Comparison of ENCODE assay signal across 13 cellular contexts in genomic region chr11:15843309-15843857, GRCh38.
DNase-seq lines count a peak whose midpoint lies in the region; ATAC-seq and TF ChIP-seq lines count a peak whose summit lies in the region.
"Had no signal": no experiment of that assay in that cellular context is flagged by ENCODE, and none has a peak within 500 bp of the region (broad histone marks: within the 10 kb centered on the region; RNA-seq: fewer than 3 reads in every experiment).

No MANE protein-coding gene starts in this region.

- DNase-seq in DMS 273 (lab: John Stamatoyannopoulos, UW; ENCODE audit: unreplicated experiment) (peak; percentile 11), DMS 273 treated with DMSO at 0.1 percent for 48 hours (lab: John Stamatoyannopoulos, UW) (no peak), WTC11 (ENCODE audit: low spot score) (no peak), hypothalamus (lab: John Stamatoyannopoulos, UW) (peak in 32 of 51 donors; percentile 10 to 84 (median 51)), stomach (peak; percentile 27), GM19238 (ENCODE audit: insufficient read length, low spot score) (no peak), esophagus muscularis mucosa (ENCODE audit: extremely low spot score) (no peak)
- DNase-seq: activated naive CD8-positive, alpha-beta T cell treated with anti-CD3 and anti-CD28 coated beads, Interleukin-2, amount 50 U/mL, for 24 hours; Peyer's patch; stimulated activated CD4-positive, alpha-beta T cell treated with anti-CD3 and anti-CD28 coated beads, Interleukin-4, amount 100 ng/mL, for 1 hour; upper lobe of left lung had no signal

- intact Hi-C loops in stomach (cut with DNase I; ENCODE audit: low total_unique reads), result no loop called here
- intact Hi-C loops in esophagus muscularis mucosa (cut with DNase I), result no loop called here

- H3K9me3 ChIP-seq in stomach (no peaks in the 10 kb centered on the region), esophagus muscularis mucosa (no peaks in the 10 kb centered on the region)
- H3K9me3 ChIP-seq: Peyer's patch, upper lobe of left lung had no signal

- H3K4me1 ChIP-seq in stomach (peaks cover 0 to 14% (median 8%) of the 10 kb centered on the region in 4 donors), esophagus muscularis mucosa (peaks cover 0 to 9% (median 9%) of the 10 kb centered on the region in 4 donors)

- H3K27me3 ChIP-seq in stomach (no peaks in the 10 kb centered on the region), esophagus muscularis mucosa (no peaks in the 10 kb centered on the region)
- H3K27me3 ChIP-seq: Peyer's patch, upper lobe of left lung had no signal

- no peak for TF ChIP-seq POLR2A in stomach (IDR thresholded peaks at IDR 0.05)
- TF ChIP-seq POLR2A in esophagus muscularis mucosa (IDR thresholded peaks at IDR 0.05; ENCODE audit: low read depth), result no peak

- no peaks in the 10 kb centered on the region for H3K9me3 Mint-ChIP-seq in WTC11
- H3K9me3 Mint-ChIP-seq: activated naive CD8-positive, alpha-beta T cell treated with anti-CD3 and anti-CD28 coated beads, Interleukin-2, amount 50 U/mL, for 24 hours had no signal

- H3K27ac Mint-ChIP-seq in WTC11, result 0 out of 2 replicates have a peak overlapping the region, but pooled peaks have one; percentile 19
- H3K27ac Mint-ChIP-seq: activated naive CD8-positive, alpha-beta T cell treated with anti-CD3 and anti-CD28 coated beads, Interleukin-2, amount 50 U/mL, for 24 hours had no signal

- TF ChIP-seq EP300 in stomach (IDR thresholded peaks at IDR 0.05) (no peak), esophagus muscularis mucosa (IDR thresholded peaks at IDR 0.05) (no peak)

- POLR2A ChIA-PET in WTC11 (lab: Charles Lee), result no interaction called here

- no peak overlapping the region for H3K27ac ChIP-seq in stomach
- no peak overlapping the region for H3K27ac ChIP-seq in esophagus muscularis mucosa (replicated peaks in 1 of 4)
- H3K27ac ChIP-seq: 22Rv1, Peyer's patch, upper lobe of left lung had no signal

- H3K27me3 Mint-ChIP-seq in WTC11 (ENCODE audit: low read depth), result no peaks in the 10 kb centered on the region
- H3K27me3 Mint-ChIP-seq: activated naive CD8-positive, alpha-beta T cell treated with anti-CD3 and anti-CD28 coated beads, Interleukin-2, amount 50 U/mL, for 24 hours had no signal

- 14 to 33% (median 22%) methylated on average over 10 of the region's 10 CpGs for WGBS in stomach, 5 donors
- WGBS in esophagus muscularis mucosa, result 46% methylated on average over 10 of the region's 10 CpGs

- ATAC-seq in WTC11, result peak; percentile 55
- no peak for ATAC-seq in GM21526 (IDR thresholded peaks at IDR 0.05; ENCODE audit: low FRiP score, unreplicated experiment)
- ATAC-seq: activated naive CD8-positive, alpha-beta T cell treated with anti-CD3 and anti-CD28 coated beads, Interleukin-2, amount 50 U/mL, for 24 hours had no signal

- H3K36me3 ChIP-seq in stomach (no peaks in the 10 kb centered on the region), esophagus muscularis mucosa (no peaks in the 10 kb centered on the region)
- H3K36me3 ChIP-seq: Peyer's patch, upper lobe of left lung had no signal

- no peak for TF ChIP-seq CTCF in WTC11 (IDR thresholded peaks at IDR 0.05)
- no peak for TF ChIP-seq CTCF in stomach (IDR thresholded peaks at IDR 0.05)
- no peak for TF ChIP-seq CTCF in esophagus muscularis mucosa (IDR thresholded peaks at IDR 0.05)

- H3K4me3 Mint-ChIP-seq in WTC11, result no peak overlapping the region
- H3K4me3 Mint-ChIP-seq: activated naive CD8-positive, alpha-beta T cell treated with anti-CD3 and anti-CD28 coated beads, Interleukin-2, amount 50 U/mL, for 24 hours had no signal

- CTCF ChIA-PET in WTC11 (lab: Charles Lee), result no interaction called here

- peaks cover 43% of the 10 kb centered on the region for H3K4me1 Mint-ChIP-seq in WTC11
- H3K4me1 Mint-ChIP-seq: activated naive CD8-positive, alpha-beta T cell treated with anti-CD3 and anti-CD28 coated beads, Interleukin-2, amount 50 U/mL, for 24 hours had no signal

- H3K4me3 ChIP-seq in stomach (no peak overlapping the region), esophagus muscularis mucosa (no peak overlapping the region)
- H3K4me3 ChIP-seq: Peyer's patch, upper lobe of left lung had no signal

- no peaks in the 10 kb centered on the region for H3K36me3 Mint-ChIP-seq in WTC11

TF ChIP-seq in WTC11, 78 proteins besides CTCF, POLR2A, EP300 and RAD21:
- TF ChIP-seq PREB (CRISPR knock-in tag; IDR thresholded peaks at IDR 0.05; ENCODE audit: borderline replicate concordance), result no peak

Comparison
In these comparisons a context has a peak if more than half of its experiments do, and no peak if none do; other contexts are left out.
1. DNase-seq: peak in DMS 273 (single experiment), hypothalamus (32 of 51) and stomach (single experiment); none in DMS 273 treated with DMSO at 0.1 percent for 48 hours (single experiment), WTC11 (single experiment), GM19238 (single experiment) and esophagus muscularis mucosa (single experiment).